ENCODE assay signal across 9 cellular contexts in genomic region chr10:114045738-114046458, GRCh38. TPM values are rescaled to one million over a fixed set of nuclear protein-coding genes. Genes with fewer than 3 reads are reported as not detected.
DNase-seq lines count a peak whose midpoint lies in the region; TF ChIP-seq lines count a peak whose summit lies in the region.
"Had no signal": no experiment of that assay in that cellular context is flagged by ENCODE, and none has a peak within 500 bp of the region (broad histone marks: within the 10 kb centered on the region; RNA-seq: fewer than 3 reads in every experiment).

No MANE protein-coding gene starts in this region.

- H4K20me1 ChIP-seq in neural progenitor cell (ENCODE audit: low read depth) = peaks cover 20% of the 10 kb centered on the region

- H2AK5ac ChIP-seq in trophoblast cell (ENCODE audit: low read length) = no peak overlapping the region

- H3K27ac Mint-ChIP-seq in CD14-positive monocyte = peak overlapping the region in 4 of 7 donors; percentile 18 to 81 (median 64)
- H3K27ac Mint-ChIP-seq in neural progenitor cell = no peak overlapping the region

- H3K4me3 Mint-ChIP-seq in CD14-positive monocyte = peak overlapping the region; percentile 81 to 93
- H3K4me3 Mint-ChIP-seq in neural progenitor cell = peak overlapping the region; percentile 70

- H3K79me1 ChIP-seq in trophoblast cell (ENCODE audit: low read length) = no peaks in the 10 kb centered on the region

- H2BK120ac ChIP-seq in trophoblast cell (ENCODE audit: insufficient read depth, low read length, poor library complexity) = no peak overlapping the region

- H3K23ac ChIP-seq in trophoblast cell (ENCODE audit: low read length) = no peak overlapping the region

- H3K4me3 ChIP-seq in HUES48 (ENCODE audit: low read depth, low read length) (peak overlapping the region; percentile 43), neural progenitor cell (peak overlapping the region; percentile 22), trophoblast cell (ENCODE audit: low read depth, low read length) (no peak overlapping the region)
- H3K4me3 ChIP-seq: HAP-1 had no signal

- no peak overlapping the region for H2BK5ac ChIP-seq in trophoblast cell (ENCODE audit: low read depth, low read length, poor library complexity)

- H3K27me3 Mint-ChIP-seq in CD14-positive monocyte (ENCODE audit: low read depth in 3 of 3) (peaks cover 37 to 39% (median 39%) of the 10 kb centered on the region in 3 donors), neural progenitor cell (ENCODE audit: insufficient read depth, low read depth) (peaks cover 59% of the 10 kb centered on the region)

- H3K9ac ChIP-seq in HUES48 (ENCODE audit: low read depth, low read length) = no peak overlapping the region
- no peak overlapping the region for H3K9ac ChIP-seq in neural progenitor cell
- H3K9ac ChIP-seq in trophoblast cell (ENCODE audit: low read length) = no peak overlapping the region

- no peak overlapping the region for H4K91ac ChIP-seq in trophoblast cell (ENCODE audit: low read depth, low read length)

- H3K27ac ChIP-seq in HUES48 (ENCODE audit: low read depth, low read length) (no peak overlapping the region), caudate nucleus (ENCODE audit: low read depth, low read length) (peak overlapping the region; percentile 73), neural progenitor cell (no peak overlapping the region), trophoblast cell (ENCODE audit: low read depth, low read length) (no peak overlapping the region)

- H3K36me3 ChIP-seq in HUES48 (ENCODE audit: control insufficient read depth, insufficient read depth, low read length) (no peaks in the 10 kb centered on the region), neural progenitor cell (no peaks in the 10 kb centered on the region), trophoblast cell (ENCODE audit: control insufficient read depth in 1 of 2, insufficient read depth in 2 of 2, low read length in 2 of 2) (no peaks in the 10 kb centered on the region)
- H3K36me3 ChIP-seq: HAP-1 had no signal

- H3K36me3 Mint-ChIP-seq in CD14-positive monocyte = peaks cover 4 to 14% of the 10 kb centered on the region in 2 donors
- H3K36me3 Mint-ChIP-seq in neural progenitor cell = no peaks in the 10 kb centered on the region

- no peak overlapping the region for H2BK12ac ChIP-seq in trophoblast cell (ENCODE audit: low read length)

- TF ChIP-seq CTCF in CD14-positive monocyte (IDR thresholded peaks at IDR 0.05) (no peak), neural progenitor cell (IDR thresholded peaks at IDR 0.05) (no peak)

- H3K27me3 ChIP-seq in HUES48 (ENCODE audit: control insufficient read depth, insufficient read depth, low read length) (peaks cover 89% of the 10 kb centered on the region), neural progenitor cell (peaks cover 98% of the 10 kb centered on the region), trophoblast cell (ENCODE audit: insufficient read depth, low read length) (peaks cover 44% of the 10 kb centered on the region)

- H3K4me1 ChIP-seq in HUES48 (ENCODE audit: control insufficient read depth, insufficient read depth, low read length) (0 out of 2 replicates have a peak, but pooled peaks cover 3% of the 10 kb centered on the region), neural progenitor cell (peaks cover 5% of the 10 kb centered on the region), trophoblast cell (ENCODE audit: control insufficient read depth in 1 of 2, insufficient read depth in 2 of 2, low read length in 2 of 2) (peaks cover 9 to 20% of the 10 kb centered on the region in 2 experiments)

- no peak for DNase-seq in CD14-positive monocyte (ENCODE audit: low spot score)
- no peak for DNase-seq in caudate nucleus (lab: John Stamatoyannopoulos, UW)
- DNase-seq in neural progenitor cell (ENCODE audit: low spot score) = peak; percentile 32
- DNase-seq in SIG-M5 treated with dmso at 0.1 percent for 504 hours (lab: John Stamatoyannopoulos, UW; ENCODE audit: unreplicated experiment) = no peak
- DNase-seq in activated CD8-positive, alpha-beta memory T cell treated with anti-CD3 and anti-CD28 coated beads, Interleukin-2, amount 50 U/mL, for 4 hours = no peak
- no peak for DNase-seq in stimulated activated CD4-positive, alpha-beta T cell treated with anti-CD3 and anti-CD28 coated beads, Interleukin-4, amount 100 ng/mL, for 24 hours
- DNase-seq in trophoblast cell = no peak

- H3K79me2 ChIP-seq in neural progenitor cell (ENCODE audit: low read depth) (no peaks in the 10 kb centered on the region), trophoblast cell (ENCODE audit: control insufficient read depth, insufficient read depth, low read length, poor library complexity) (no peaks in the 10 kb centered on the region)

- H3F3A ChIP-seq in neural progenitor cell (ENCODE audit: low read depth) = peaks cover 9% of the 10 kb centered on the region

- no peak overlapping the region for H3K4ac ChIP-seq in trophoblast cell (ENCODE audit: low read depth, low read length)

- no peak overlapping the region for H4K8ac ChIP-seq in trophoblast cell (ENCODE audit: low read depth, low read length)

- H3K4me1 Mint-ChIP-seq in CD14-positive monocyte (peaks cover 51% of the 10 kb centered on the region), neural progenitor cell (peaks cover 13% of the 10 kb centered on the region)

- H3K4me2 ChIP-seq in neural progenitor cell = peak overlapping the region; percentile 65
- H3K4me2 ChIP-seq in trophoblast cell (ENCODE audit: low read length) = no peak overlapping the region

- intact Hi-C loops in CD14-positive monocyte (cut with micrococcal nuclease) = loop anchor here in 1 of 2 donors (10.0 kb wide), 1 partner anchor 61 kb away; no protein-coding TSS in a partner anchor

- H3K9me3 ChIP-seq in HUES48 (ENCODE audit: control insufficient read depth, insufficient read depth, low read length) = 0 out of 2 replicates have a peak, but pooled peaks cover 4% of the 10 kb centered on the region
- H3K9me3 ChIP-seq in neural progenitor cell (ENCODE audit: low read depth) = no peaks in the 10 kb centered on the region
- H3K9me3 ChIP-seq in trophoblast cell (ENCODE audit: insufficient read depth, low read depth, low read length) = peaks cover 9% of the 10 kb centered on the region
- H3K9me3 ChIP-seq: HAP-1 had no signal

- no peak overlapping the region for H4K12ac ChIP-seq in trophoblast cell (ENCODE audit: low read depth, low read length)

- H3K9me3 Mint-ChIP-seq in CD14-positive monocyte (peaks cover 0 to 11% (median 5%) of the 10 kb centered on the region in 7 donors), neural progenitor cell (peaks cover 4% of the 10 kb centered on the region)

- no peak overlapping the region for H3K14ac ChIP-seq in trophoblast cell (ENCODE audit: low read length)

- WGBS in trophoblast cell (ENCODE audit: extremely low coverage, insufficient coverage, insufficient read length) = no CpG with 5 or more reads among the region's 13 CpGs

- no peak overlapping the region for H3K18ac ChIP-seq in trophoblast cell (ENCODE audit: low read length)

- no peak overlapping the region for H2AFZ ChIP-seq in neural progenitor cell (replicated peaks)
- no peak overlapping the region for H2AFZ ChIP-seq in trophoblast cell (ENCODE audit: insufficient read depth, low read length, poor library complexity)

RNA-seq across cellular contexts. Expression of gene ADRB1, which starts 2.2 kb away (rescaled TPM):
- under 1 TPM in 1 of 2 donors, not detected in 1; 0.05 TPM for polyA plus RNA-seq in CD14-positive monocyte
- total RNA-seq in neural progenitor cell (ENCODE audit: low replicate concordance) = 0.09 TPM in 1 of 2 replicates, not detected in the other
- 0.15 and 0.17 TPM in 2 replicates for polyA plus RNA-seq in trophoblast cell (2013)
